In genomic region chr9:93011114-93011513, GRCh38 we compare ENCODE assay signal across 16 cellular contexts. TPM values are rescaled to one million over a fixed set of nuclear protein-coding genes. Genes with fewer than 3 reads are reported as not detected.
"Had no signal": no experiment of that assay in that cellular context is flagged by ENCODE, and none has a peak within 500 bp of the region (broad histone marks: within the 10 kb centered on the region; RNA-seq: fewer than 3 reads in every experiment).

No MANE protein-coding gene starts in this region.

- H3K27me3 ChIP-seq: ascending aorta, breast epithelium, suprapubic skin had no signal

- H3K4me1 Mint-ChIP-seq: endodermal cell had no signal

- H3K4me3 ChIP-seq: ascending aorta, breast epithelium, gastroesophageal sphincter, skin epidermis, suprapubic skin had no signal

- H3K9me3 Mint-ChIP-seq: activated B cell treated with CpG ODN at 0.5 μM for 24 hours; activated T-cell treated with anti-CD3 and anti-CD28 coated beads, Interleukin-2, amount 50 U/mL, for 4 hours; endodermal cell; natural killer cell; stimulated activated naive CD8-positive, alpha-beta T cell treated with anti-CD3 and anti-CD28 coated beads, Interleukin-15, Interleukin-2, amounts not matched to agents 100 ng/mL and 50 ng/mL, for 24 hours had no signal

- H3K27ac ChIP-seq: ascending aorta, breast epithelium, gastroesophageal sphincter, skin epidermis, suprapubic skin had no signal

- DNase-seq: activated B cell treated with CpG ODN at 0.5 μM for 24 hours; activated CD4-positive, alpha-beta T cell treated with anti-CD3 and anti-CD28 coated beads, Interleukin-2, amount 50 U/mL, for 1 hour; activated gamma-delta T cell; activated T-cell treated with anti-CD3 and anti-CD28 coated beads, Interleukin-2, amount 50 U/mL, for 4 hours; dermis blood vessel endothelial cell; natural killer cell; stimulated activated CD4-positive, alpha-beta T cell treated with anti-CD3 and anti-CD28 coated beads, Interleukin-4, amount 100 ng/mL, for 4 hours; trophoblast cell had no signal

- H3K27me3 Mint-ChIP-seq: activated B cell treated with CpG ODN at 0.5 μM for 24 hours; stimulated activated naive CD8-positive, alpha-beta T cell treated with anti-CD3 and anti-CD28 coated beads, Interleukin-15, Interleukin-2, amounts not matched to agents 100 ng/mL and 50 ng/mL, for 24 hours had no signal

- H3K4me3 Mint-ChIP-seq: activated B cell treated with CpG ODN at 0.5 μM for 24 hours; activated T-cell treated with anti-CD3 and anti-CD28 coated beads, Interleukin-2, amount 50 U/mL, for 4 hours; endodermal cell; natural killer cell; stimulated activated naive CD8-positive, alpha-beta T cell treated with anti-CD3 and anti-CD28 coated beads, Interleukin-15, Interleukin-2, amounts not matched to agents 100 ng/mL and 50 ng/mL, for 24 hours had no signal

- H3K4me1 ChIP-seq: breast epithelium, gastroesophageal sphincter, suprapubic skin had no signal

- H3K9me3 ChIP-seq: ascending aorta, breast epithelium, gastroesophageal sphincter, suprapubic skin had no signal

- H3K36me3 ChIP-seq: ascending aorta, breast epithelium, gastroesophageal sphincter had no signal

- ATAC-seq: activated T-cell treated with anti-CD3 and anti-CD28 coated beads, Interleukin-2, amount 50 U/mL, for 4 hours; gastroesophageal sphincter; natural killer cell had no signal

- H3K27ac Mint-ChIP-seq: activated B cell treated with CpG ODN at 0.5 μM for 24 hours, endodermal cell, natural killer cell had no signal

RNA-seq across cellular contexts. Expression of gene SUSD3, which starts 47.4 kb away (rescaled TPM):
- total RNA-seq: ascending aorta, dermis blood vessel endothelial cell, lung microvascular endothelial cell had no signal
